21 cellular contexts compared by ENCODE assay signal in genomic region chr3:161422171-161422693, GRCh38. TPM values are rescaled to one million over a fixed set of nuclear protein-coding genes. Genes with fewer than 3 reads are reported as not detected.
DNase-seq lines count a peak whose midpoint lies in the region; ATAC-seq and TF ChIP-seq lines count a peak whose summit lies in the region.
"Had no signal": no experiment of that assay in that cellular context is flagged by ENCODE, and none has a peak within 500 bp of the region (broad histone marks: within the 10 kb centered on the region; RNA-seq: fewer than 3 reads in every experiment).

No MANE protein-coding gene starts in this region.

- 69% methylated on average over 2 of the region's 2 CpGs for WGBS in right cardiac atrium

- intact Hi-C loops in Right ventricle myocardium inferior (cut with DNase I) (loop anchor here (2.0 to 10.0 kb wide), 2 partner anchors 147 to 717 kb away; no protein-coding TSS in a partner anchor), right cardiac atrium (cut with DNase I) (loop anchor here (5.0 to 10.0 kb wide), 4 partner anchors 145 to 737 kb away; no protein-coding TSS in a partner anchor), Panc1 (cut with micrococcal nuclease; ENCODE audit: unreplicated experiment) (loop anchor here (5.0 to 10.0 kb wide), 4 partner anchors 150 to 717 kb away; no protein-coding TSS in a partner anchor)

- POLR2A ChIA-PET in Panc1 (lab: Charles Lee), result no interaction called here

- ATAC-seq in Right ventricle myocardium inferior (peak; percentile 28), right cardiac atrium (no peak), Panc1 (no peak), GM21737 (IDR thresholded peaks at IDR 0.05; ENCODE audit: unreplicated experiment) (no peak)

- H3K4me3 ChIP-seq in right cardiac atrium (ENCODE audit: low read length), result no peak overlapping the region
- H3K4me3 ChIP-seq in Panc1 (ENCODE audit: low read depth in 2 of 2, low read length in 2 of 2), result no peak overlapping the region
- no peak overlapping the region for H3K4me3 ChIP-seq in parathyroid adenoma (ENCODE audit: low read depth, low read length)
- H3K4me3 ChIP-seq: SK-N-MC had no signal

- in situ Hi-C loops in Panc1 (cut with HindIII; ENCODE audit: low pct_unique_long_range_greater_than_20kb, low sequenced_read_pairs), result no loop called here

- CTCF ChIA-PET in Panc1 (lab: Charles Lee), result interaction anchor here (0.6 kb wide), 1 partner anchor 845 kb away, joined by 3 read pairs; no protein-coding TSS in a partner anchor

- no peak overlapping the region for H3K4me2 ChIP-seq in parathyroid adenoma (ENCODE audit: low read length)

- H3K9ac ChIP-seq in parathyroid adenoma, result no peak overlapping the region

- H3K4me1 ChIP-seq in right cardiac atrium (ENCODE audit: control insufficient read depth, insufficient read depth, low read length) (no peaks in the 10 kb centered on the region), Panc1 (ENCODE audit: control insufficient read depth, insufficient read depth, low read length) (peaks cover 10% of the 10 kb centered on the region), parathyroid adenoma (no peaks in the 10 kb centered on the region)

- H3K36me3 ChIP-seq in Panc1 (ENCODE audit: control insufficient read depth, insufficient read depth, low read length), result no peaks in the 10 kb centered on the region
- no peaks in the 10 kb centered on the region for H3K36me3 ChIP-seq in parathyroid adenoma (ENCODE audit: control insufficient read depth, insufficient read depth, low read length)

- TF ChIP-seq CTCF in Panc1 (IDR thresholded peaks at IDR 0.05), result no peak
- TF ChIP-seq CTCF in parathyroid adenoma (IDR thresholded peaks at IDR 0.05), result no peak

- H3K27me3 ChIP-seq in right cardiac atrium (ENCODE audit: control insufficient read depth, insufficient read depth) (no peaks in the 10 kb centered on the region), Panc1 (ENCODE audit: control insufficient read depth, insufficient read depth, low read length) (no peaks in the 10 kb centered on the region), parathyroid adenoma (ENCODE audit: control insufficient read depth, insufficient read depth, low read length) (no peaks in the 10 kb centered on the region)

- no peaks in the 10 kb centered on the region for H3K79me2 ChIP-seq in parathyroid adenoma

- BruUV-seq in Panc1 (replicated peaks; lab: Mats Ljungman, UMichigan), result no TSS peak

- H2AFZ ChIP-seq in parathyroid adenoma, result peak overlapping the region; percentile 34

- no peak for DNase-seq in Right ventricle myocardium inferior (ENCODE audit: missing footprints)
- DNase-seq in right cardiac atrium, result no peak
- DNase-seq in Panc1 (ENCODE audit: low read depth, low spot score), result no peak
- DNase-seq in left kidney (ENCODE audit: low read depth, low spot score), result peak; percentile 20
- DNase-seq in T1000 (lab: John Stamatoyannopoulos, UW), result no peak
- no peak for DNase-seq in C1 segment of cervical spinal cord (lab: John Stamatoyannopoulos, UW)
- DNase-seq: EL, GF-D8, KG1, NCI-H1092 treated with DMSO at 0.1 percent for 48 hours, NCI-H146, NCI-H2029, NCI-H226, NCI-H510A treated with DMSO at 0.1 percent for 48 hours, NCI-H82, Right ventricle myocardium superior had no signal

- H3K9me3 ChIP-seq in right cardiac atrium (ENCODE audit: control insufficient read depth, low read length) (no peaks in the 10 kb centered on the region), Panc1 (ENCODE audit: control insufficient read depth, insufficient read depth, low read depth, low read length) (peaks cover 14% of the 10 kb centered on the region; the same call in 1 of the 2 replicates), parathyroid adenoma (ENCODE audit: control insufficient read depth, low read length) (no peaks in the 10 kb centered on the region)

- H3K27ac ChIP-seq in right cardiac atrium (ENCODE audit: low read length) (no peak overlapping the region), Panc1 (ENCODE audit: low read length) (peak overlapping the region; percentile 59; the same call in 1 of the 2 replicates), parathyroid adenoma (no peak overlapping the region)
- H3K27ac ChIP-seq: HL-60, SK-N-MC had no signal

RNA-seq across cellular contexts. Expression of gene SPTSSB, which starts 50.9 kb away (rescaled TPM):
- total RNA-seq in Right ventricle myocardium inferior (0.57 TPM), right cardiac atrium (under 1 TPM in 2 of 4 donors, not detected in 2; 0.09 to 0.12 TPM), Panc1 (2021; ENCODE audit: unreplicated experiment) (3.7 TPM)
- polyA plus RNA-seq in right cardiac atrium, result 0.45 TPM
- 3.1 TPM for polyA plus RNA-seq in Panc1 (2012; ENCODE audit: insufficient read length)
- total RNA-seq: Right ventricle myocardium superior had no signal
- polyA plus RNA-seq: CD14-positive monocyte had no signal
